ENCODE assay signal across 11 cellular contexts in genomic region chr1:24742090-24742938, GRCh38. TPM values are rescaled to one million over a fixed set of nuclear protein-coding genes. Genes with fewer than 3 reads are reported as not detected.
A peak's percentile ranks its signal among the peaks of the same experiment; 100 is the strongest.
DNase-seq lines count a peak whose midpoint lies in the region; ATAC-seq and TF ChIP-seq lines count a peak whose summit lies in the region.
"Had no signal": no experiment of that assay in that cellular context is flagged by ENCODE, and none has a peak within 500 bp of the region (broad histone marks: within the 10 kb centered on the region; RNA-seq: fewer than 3 reads in every experiment).

No MANE protein-coding gene starts in this region.

- no peak overlapping the region for H3K4me3 ChIP-seq in fibroblast of the aortic adventitia (ENCODE audit: low read depth, low read length)

- peak; percentile 23 for DNase-seq in activated CD4-positive, alpha-beta memory T cell treated with anti-CD3 and anti-CD28 coated beads for 36 hours
- DNase-seq in activated CD4-positive, alpha-beta memory T cell treated with anti-CD3 and anti-CD28 coated beads, Interleukin-2, amount 10 ng/mL, durations not matched to agents 7 days and 5 days: no peak
- peak; percentile 44 for DNase-seq in fibroblast of the aortic adventitia (ENCODE audit: low read depth)
- no peak for DNase-seq in activated CD4-positive, CD25-positive, alpha-beta regulatory T cell (lab: John Stamatoyannopoulos, UW)
- DNase-seq: BE2C; effector CD8-positive, alpha-beta T cell; NCI-H1092 treated with DMSO at 0.1 percent for 48 hours had no signal

- TF ChIP-seq CTCF in fibroblast of the aortic adventitia (IDR thresholded peaks at IDR 0.05; ENCODE audit: insufficient read depth, low read length): no peak

- H3K27ac Mint-ChIP-seq in activated CD4-positive, alpha-beta memory T cell treated with anti-CD3 and anti-CD28 coated beads for 36 hours: peak overlapping the region; percentile 1
- H3K27ac Mint-ChIP-seq in activated CD4-positive, alpha-beta memory T cell treated with anti-CD3 and anti-CD28 coated beads, Interleukin-2, amount 10 ng/mL, durations not matched to agents 7 days and 5 days: no peak overlapping the region
- H3K27ac Mint-ChIP-seq in stimulated activated naive CD8-positive, alpha-beta T cell treated with anti-CD3 and anti-CD28 coated beads, Interleukin-15, Interleukin-2, amounts not matched to agents 100 ng/mL and 50 ng/mL, for 24 hours: peak overlapping the region; percentile 68

- intact Hi-C loops in activated CD4-positive, alpha-beta memory T cell treated with anti-CD3 and anti-CD28 coated beads for 36 hours (cut with micrococcal nuclease): loop anchor here (5.0 to 10.0 kb wide), 3 partner anchors 48 to 260 kb away; no protein-coding TSS in a partner anchor

- CTCF ChIA-PET in activated CD4-positive, alpha-beta memory T cell treated with anti-CD3 and anti-CD28 coated beads for 36 hours (lab: Charles Lee): no interaction called here
- CTCF ChIA-PET in activated CD4-positive, alpha-beta memory T cell treated with anti-CD3 and anti-CD28 coated beads, Interleukin-2, amount 10 ng/mL, durations not matched to agents 7 days and 5 days (lab: Charles Lee): no interaction called here

- no peaks in the 10 kb centered on the region for H3K9me3 Mint-ChIP-seq in activated CD4-positive, alpha-beta memory T cell treated with anti-CD3 and anti-CD28 coated beads for 36 hours
- no peaks in the 10 kb centered on the region for H3K9me3 Mint-ChIP-seq in activated CD4-positive, alpha-beta memory T cell treated with anti-CD3 and anti-CD28 coated beads, Interleukin-2, amount 10 ng/mL, durations not matched to agents 7 days and 5 days
- no peaks in the 10 kb centered on the region for H3K9me3 Mint-ChIP-seq in stimulated activated naive CD8-positive, alpha-beta T cell treated with anti-CD3 and anti-CD28 coated beads, Interleukin-15, Interleukin-2, amounts not matched to agents 100 ng/mL and 50 ng/mL, for 24 hours

- ATAC-seq in HG03108 (IDR thresholded peaks at IDR 0.05; ENCODE audit: unreplicated experiment) (no peak), HG03342 (IDR thresholded peaks at IDR 0.05; ENCODE audit: unreplicated experiment) (no peak)

- POLR2A ChIA-PET in activated CD4-positive, alpha-beta memory T cell treated with anti-CD3 and anti-CD28 coated beads for 36 hours (lab: Charles Lee): no interaction called here
- POLR2A ChIA-PET in activated CD4-positive, alpha-beta memory T cell treated with anti-CD3 and anti-CD28 coated beads, Interleukin-2, amount 10 ng/mL, durations not matched to agents 7 days and 5 days (lab: Charles Lee): no interaction called here

- H3K36me3 Mint-ChIP-seq in activated CD4-positive, alpha-beta memory T cell treated with anti-CD3 and anti-CD28 coated beads for 36 hours: no peaks in the 10 kb centered on the region
- H3K36me3 Mint-ChIP-seq in activated CD4-positive, alpha-beta memory T cell treated with anti-CD3 and anti-CD28 coated beads, Interleukin-2, amount 10 ng/mL, durations not matched to agents 7 days and 5 days (ENCODE audit: low read depth): no peaks in the 10 kb centered on the region
- no peaks in the 10 kb centered on the region for H3K36me3 Mint-ChIP-seq in stimulated activated naive CD8-positive, alpha-beta T cell treated with anti-CD3 and anti-CD28 coated beads, Interleukin-15, Interleukin-2, amounts not matched to agents 100 ng/mL and 50 ng/mL, for 24 hours (ENCODE audit: low read depth)

- peaks cover 22% of the 10 kb centered on the region for H3K4me1 Mint-ChIP-seq in activated CD4-positive, alpha-beta memory T cell treated with anti-CD3 and anti-CD28 coated beads for 36 hours (ENCODE audit: low read depth)
- H3K4me1 Mint-ChIP-seq in activated CD4-positive, alpha-beta memory T cell treated with anti-CD3 and anti-CD28 coated beads, Interleukin-2, amount 10 ng/mL, durations not matched to agents 7 days and 5 days: peaks cover 35% of the 10 kb centered on the region
- H3K4me1 Mint-ChIP-seq in stimulated activated naive CD8-positive, alpha-beta T cell treated with anti-CD3 and anti-CD28 coated beads, Interleukin-15, Interleukin-2, amounts not matched to agents 100 ng/mL and 50 ng/mL, for 24 hours (ENCODE audit: low read depth): peaks cover 49% of the 10 kb centered on the region

- H3K27me3 Mint-ChIP-seq in activated CD4-positive, alpha-beta memory T cell treated with anti-CD3 and anti-CD28 coated beads for 36 hours: no peaks in the 10 kb centered on the region
- peaks cover 12% of the 10 kb centered on the region for H3K27me3 Mint-ChIP-seq in activated CD4-positive, alpha-beta memory T cell treated with anti-CD3 and anti-CD28 coated beads, Interleukin-2, amount 10 ng/mL, durations not matched to agents 7 days and 5 days
- peaks cover 11% of the 10 kb centered on the region for H3K27me3 Mint-ChIP-seq in stimulated activated naive CD8-positive, alpha-beta T cell treated with anti-CD3 and anti-CD28 coated beads, Interleukin-15, Interleukin-2, amounts not matched to agents 100 ng/mL and 50 ng/mL, for 24 hours

- no peak overlapping the region for H3K4me3 Mint-ChIP-seq in activated CD4-positive, alpha-beta memory T cell treated with anti-CD3 and anti-CD28 coated beads for 36 hours
- no peak overlapping the region for H3K4me3 Mint-ChIP-seq in activated CD4-positive, alpha-beta memory T cell treated with anti-CD3 and anti-CD28 coated beads, Interleukin-2, amount 10 ng/mL, durations not matched to agents 7 days and 5 days
- no peak overlapping the region for H3K4me3 Mint-ChIP-seq in stimulated activated naive CD8-positive, alpha-beta T cell treated with anti-CD3 and anti-CD28 coated beads, Interleukin-15, Interleukin-2, amounts not matched to agents 100 ng/mL and 50 ng/mL, for 24 hours

- peak; percentile 74 for TF ChIP-seq POLR2A in Raji (IDR thresholded peaks at IDR 0.05; ENCODE audit: insufficient read depth, low read depth, low read length)

RNA-seq across cellular contexts. Expression of gene CLIC4, which starts 2.9 kb away (rescaled TPM):
- total RNA-seq in activated CD4-positive, alpha-beta memory T cell treated with anti-CD3 and anti-CD28 coated beads for 36 hours: 10 to 100 TPM; 25.5 to 26.3 TPM
- 10 to 100 TPM; 28.9 to 30.6 TPM for total RNA-seq in activated CD4-positive, alpha-beta memory T cell treated with anti-CD3 and anti-CD28 coated beads, Interleukin-2, amount 10 ng/mL, durations not matched to agents 7 days and 5 days
- 571 and 966 TPM in 2 replicates for total RNA-seq in fibroblast of the aortic adventitia (ENCODE audit: low replicate concordance)

Comparison
In these comparisons a context has a peak if more than half of its experiments do, and no peak if none do; other contexts are left out.
1. DNase-seq: peak in activated CD4-positive, alpha-beta memory T cell treated with anti-CD3 and anti-CD28 coated beads for 36 hours (single experiment) and fibroblast of the aortic adventitia (single experiment); none in activated CD4-positive, alpha-beta memory T cell treated with anti-CD3 and anti-CD28 coated beads, Interleukin-2, amount 10 ng/mL, durations not matched to agents 7 days and 5 days (single experiment) and activated CD4-positive, CD25-positive, alpha-beta regulatory T cell (0 of 4).
2. RNA of gene CLIC4, which starts 2.9 kb away (total RNA-seq): 571 to 966 TPM in fibroblast of the aortic adventitia; 28.9 to 30.6 TPM in activated CD4-positive, alpha-beta memory T cell treated with anti-CD3 and anti-CD28 coated beads, Interleukin-2, amount 10 ng/mL, durations not matched to agents 7 days and 5 days and 25.5 to 26.3 TPM in activated CD4-positive, alpha-beta memory T cell treated with anti-CD3 and anti-CD28 coated beads for 36 hours; every median in the first group is over 10 times any median in the second.